ENCODE assay signal across 11 cellular contexts in genomic region chr7:151125459-151125834, GRCh38. TPM values are rescaled to one million over a fixed set of nuclear protein-coding genes. Genes with fewer than 3 reads are reported as not detected.
DNase-seq lines count a peak whose midpoint lies in the region; ATAC-seq, FAIRE-seq and TF ChIP-seq lines count a peak whose summit lies in the region.
"Had no signal": no experiment of that assay in that cellular context is flagged by ENCODE, and none has a peak within 500 bp of the region (broad histone marks: within the 10 kb centered on the region; RNA-seq: fewer than 3 reads in every experiment).

No MANE protein-coding gene starts in this region.

- H3K27me3 Mint-ChIP-seq in MCF 10A (ENCODE audit: insufficient read depth, unreplicated experiment) = no peaks in the 10 kb centered on the region

- no peaks in the 10 kb centered on the region for H3K4me1 Mint-ChIP-seq in MCF 10A (ENCODE audit: insufficient read depth, unreplicated experiment)

- H3K27ac ChIP-seq in iPS-18a (ENCODE audit: low read length) = no peak overlapping the region
- H3K27ac ChIP-seq in skin epidermis = peak overlapping the region in 12 of 21 experiments; percentile 1 to 87 (median 38)

- CTCF ChIA-PET in MCF 10A (lab: Yijun Ruan, JAX) = interaction anchor here (0.6 to 1.7 kb wide), 3 partner anchors 10 to 46 kb away, joined by 3 to 6 read pairs (median 4); no protein-coding TSS in a partner anchor

- POLR2A ChIA-PET in MCF 10A (lab: Yijun Ruan, JAX) = interaction anchor here (0.7 kb wide), 1 partner anchor 10 kb away, joined by 3 read pairs; no protein-coding TSS in a partner anchor

- intact Hi-C loops in MCF 10A (cut with micrococcal nuclease) = no loop called here

- H3K36me3 ChIP-seq in bronchial epithelial cell (ENCODE audit: control insufficient read depth, insufficient read depth, low read length) (peaks cover 61% of the 10 kb centered on the region), iPS-18a (ENCODE audit: control insufficient read depth, low read depth, low read length) (peaks cover 2% of the 10 kb centered on the region)

- H3K27me3 ChIP-seq in bronchial epithelial cell (ENCODE audit: control insufficient read depth, insufficient read depth, low read length) (no peaks in the 10 kb centered on the region), iPS-18a (ENCODE audit: control insufficient read depth, insufficient read depth, low read length) (peaks cover 20% of the 10 kb centered on the region)

- BruUV-seq in MCF 10A (replicated peaks; lab: Mats Ljungman, UMichigan) = no TSS peak

- no peak overlapping the region for H3K27ac Mint-ChIP-seq in MCF 10A (ENCODE audit: low read depth, unreplicated experiment)

- no peak for FAIRE-seq in bronchial epithelial cell (lab: Jason Lieb, UNC)

- H3K4me1 ChIP-seq in iPS-18a (ENCODE audit: control insufficient read depth, low read depth, low read length) = peaks cover 7% of the 10 kb centered on the region

- H3K9ac ChIP-seq in iPS-18a (ENCODE audit: low read length) = no peak overlapping the region

- peaks cover 38% of the 10 kb centered on the region for H3K36me3 Mint-ChIP-seq in MCF 10A (ENCODE audit: insufficient read depth, unreplicated experiment)

- H3K9me3 Mint-ChIP-seq in MCF 10A (ENCODE audit: unreplicated experiment) = no peaks in the 10 kb centered on the region

- ATAC-seq in activated CD4-positive, CD25-positive, alpha-beta regulatory T cell treated with anti-CD3 and anti-CD28 coated beads, Interleukin-2, amount 50 U/mL, for 24 hours = no peak
- no peak for ATAC-seq in HG02642 (IDR thresholded peaks at IDR 0.05; ENCODE audit: poor library complexity, unreplicated experiment)

- no peak overlapping the region for H3K4me3 Mint-ChIP-seq in MCF 10A (ENCODE audit: unreplicated experiment)

- TF ChIP-seq CTCF in bronchial epithelial cell (IDR thresholded peaks at IDR 0.05; ENCODE audit: insufficient read depth, low read length, severe bottlenecking) = peak; percentile 16
- no peak for TF ChIP-seq CTCF in MCF 10A (IDR thresholded peaks at IDR 0.05; ENCODE audit: unreplicated experiment)

- DNase-seq in GM03348 (ENCODE audit: low spot score) (peak; percentile 32), bronchial epithelial cell (ENCODE audit: low read depth) (no peak), cerebellum (ENCODE audit: low spot score) (no peak), MCF 10A (ENCODE audit: unreplicated experiment) (no peak)
- DNase-seq: DMS53, NCI-H1048, SHP77 treated with DMSO at 0.1 percent for 48 hours had no signal

- no peaks in the 10 kb centered on the region for H3K9me3 ChIP-seq in iPS-18a (ENCODE audit: control insufficient read depth, low read depth, low read length)

- no peak overlapping the region for H3K4me3 ChIP-seq in bronchial epithelial cell (ENCODE audit: low read depth, low read length)
- peak overlapping the region; percentile 60 for H3K4me3 ChIP-seq in iPS-18a (ENCODE audit: low read length)
- peak overlapping the region; percentile 8 to 27 (median 20) for H3K4me3 ChIP-seq in skin epidermis

RNA-seq across cellular contexts. Expression of gene AGAP3, which starts 39.2 kb away (rescaled TPM):
- total RNA-seq in bronchial epithelial cell (52.7 and 61.1 TPM in 2 replicates), cerebellum (69.8 TPM), MCF 10A (2022) (95.6 and 138 TPM in 2 replicates)

RNA-seq across cellular contexts. Expression of gene GBX1, which starts 42.0 kb away (rescaled TPM):
- total RNA-seq in bronchial epithelial cell (not detected in 2 replicates), cerebellum (not detected), MCF 10A (2022) (not detected in 2 replicates)

RNA-seq across cellular contexts. Expression of gene TMUB1, which starts 42.2 kb away (rescaled TPM):
- total RNA-seq in bronchial epithelial cell = 9.0 and 11.6 TPM in 2 replicates
- 7.6 TPM for total RNA-seq in cerebellum
- 25.7 and 30.1 TPM in 2 replicates for total RNA-seq in MCF 10A (2022)

RNA-seq across cellular contexts. Expression of gene FASTK, which starts 44.8 kb away (rescaled TPM):
- total RNA-seq in bronchial epithelial cell (51.6 and 65.8 TPM in 2 replicates), cerebellum (26.5 TPM), MCF 10A (2022) (79.3 and 83.6 TPM in 2 replicates)
